In genomic region chr14:61479746-61480502, GRCh38 we compare ENCODE assay signal across 9 cellular contexts.
DNase-seq lines count a peak whose midpoint lies in the region; ATAC-seq, FAIRE-seq and TF ChIP-seq lines count a peak whose summit lies in the region.
"Had no signal": no experiment of that assay in that cellular context is flagged by ENCODE, and none has a peak within 500 bp of the region (broad histone marks: within the 10 kb centered on the region; RNA-seq: fewer than 3 reads in every experiment).

No MANE protein-coding gene starts in this region.

- peak; percentile 88 for FAIRE-seq in HTR-8/SVneo (lab: Jason Lieb, UNC)

- ATAC-seq in CD8-positive, alpha-beta T cell, result no peak
- ATAC-seq in naive thymus-derived CD8-positive, alpha-beta T cell, result no peak
- ATAC-seq in HG02973 (IDR thresholded peaks at IDR 0.05; ENCODE audit: unreplicated experiment), result no peak

- H3K4me1 ChIP-seq in CD8-positive, alpha-beta T cell (ENCODE audit: insufficient read depth, low read length), result peaks cover 76% of the 10 kb centered on the region

- peak overlapping the region; percentile 72 for H3K27ac ChIP-seq in CD8-positive, alpha-beta T cell (ENCODE audit: low read depth, low read length)

- peak overlapping the region; percentile 99 for H3K27ac Mint-ChIP-seq in CD8-positive, alpha-beta T cell
- H3K27ac Mint-ChIP-seq in naive thymus-derived CD8-positive, alpha-beta T cell, result peak overlapping the region in 9 of 10 donors; percentile 96 to 100 (median 100)

- no peak overlapping the region for H3K4me3 ChIP-seq in CD8-positive, alpha-beta T cell (ENCODE audit: low read depth, low read length)

- H3K9me3 Mint-ChIP-seq in CD8-positive, alpha-beta T cell, result no peaks in the 10 kb centered on the region
- no peaks in the 10 kb centered on the region for H3K9me3 Mint-ChIP-seq in naive thymus-derived CD8-positive, alpha-beta T cell

- peaks cover 18% of the 10 kb centered on the region for H3K36me3 ChIP-seq in CD8-positive, alpha-beta T cell (ENCODE audit: insufficient read depth, low read length)

- intact Hi-C loops in CD8-positive, alpha-beta T cell (cut with DNase I, micrococcal nuclease), result loop anchor here in 1 of 2 experiments (1.0 to 2.0 kb wide), 3 partner anchors 9 to 47 kb away; no protein-coding TSS in a partner anchor

- peaks cover 71% of the 10 kb centered on the region for H3K36me3 Mint-ChIP-seq in CD8-positive, alpha-beta T cell
- peaks cover 0 to 56% (median 8%) of the 10 kb centered on the region in 3 donors for H3K36me3 Mint-ChIP-seq in naive thymus-derived CD8-positive, alpha-beta T cell

- CTCF ChIA-PET in CD8-positive, alpha-beta T cell (lab: Charles Lee), result interaction anchor here (0.6 to 5.2 kb wide), 8 partner anchors 13 to 358 kb away, joined by 3 to 25 read pairs (median 3); no protein-coding TSS in a partner anchor

- no peak for DNase-seq in CD8-positive, alpha-beta T cell
- DNase-seq in HTR-8/SVneo (ENCODE audit: insufficient read length, low spot score) (no peak), amniotic epithelial cell (ENCODE audit: low read depth) (peak; percentile 71), RPMI8226 (no peak), NCI-H1048 (lab: John Stamatoyannopoulos, UW) (no peak)
- DNase-seq in naive thymus-derived CD8-positive, alpha-beta T cell, result no peak
- no peak for DNase-seq in activated CD4-positive, CD25-positive, alpha-beta regulatory T cell (lab: John Stamatoyannopoulos, UW)
- DNase-seq: islet precursor cell had no signal

- no peak for TF ChIP-seq CTCF in CD8-positive, alpha-beta T cell (IDR thresholded peaks at IDR 0.05)

- POLR2A ChIA-PET in CD8-positive, alpha-beta T cell (lab: Charles Lee), result interaction anchor here (0.8 to 3.5 kb wide), 8 partner anchors 9 to 249 kb away, joined by 3 to 14 read pairs (median 4); no protein-coding TSS in a partner anchor
- POLR2A ChIA-PET in naive thymus-derived CD8-positive, alpha-beta T cell (lab: Charles Lee), result interaction anchor here (0.8 to 2.7 kb wide), 8 partner anchors 10 to 282 kb away, joined by 3 to 21 read pairs (median 4); partner anchors contain the start of genes HIF1A and SNAPC1

- peaks cover 86% of the 10 kb centered on the region for H3K4me1 Mint-ChIP-seq in CD8-positive, alpha-beta T cell (ENCODE audit: low read depth)
- peaks cover 34 to 90% (median 81%) of the 10 kb centered on the region in 4 donors for H3K4me1 Mint-ChIP-seq in naive thymus-derived CD8-positive, alpha-beta T cell

- no peaks in the 10 kb centered on the region for H3K27me3 Mint-ChIP-seq in CD8-positive, alpha-beta T cell (ENCODE audit: low read depth)
- no peaks in the 10 kb centered on the region for H3K27me3 Mint-ChIP-seq in naive thymus-derived CD8-positive, alpha-beta T cell

- H3K27me3 ChIP-seq in CD8-positive, alpha-beta T cell (ENCODE audit: insufficient read depth, low read length), result no peaks in the 10 kb centered on the region

- H3K9me3 ChIP-seq in CD8-positive, alpha-beta T cell (ENCODE audit: low read length), result no peaks in the 10 kb centered on the region

- no peak overlapping the region for H3K4me3 Mint-ChIP-seq in CD8-positive, alpha-beta T cell
- H3K4me3 Mint-ChIP-seq in naive thymus-derived CD8-positive, alpha-beta T cell, result peak overlapping the region in 9 of 10 donors; percentile 38 to 84 (median 76)
